Comparison of ENCODE assay signal across 8 cellular contexts in genomic region chr11:120337133-120337895, GRCh38. TPM values are rescaled to one million over a fixed set of nuclear protein-coding genes. Genes with fewer than 3 reads are reported as not detected.
DNase-seq lines count a peak whose midpoint lies in the region; ATAC-seq and TF ChIP-seq lines count a peak whose summit lies in the region.

No MANE protein-coding gene starts in this region.

- WGBS in right lobe of liver (ENCODE audit: insufficient coverage, low coverage, low lambda C conversion rate, missing lambda C conversion rate): 3% methylated on average over 17 of the region's 21 CpGs

- intact Hi-C loops in Right ventricle myocardium inferior (cut with DNase I): loop anchor here (2.0 to 10.0 kb wide), 4 partner anchors 40 to 617 kb away; no protein-coding TSS in a partner anchor
- intact Hi-C loops in cardiac septum (cut with DNase I): loop anchor here (1.0 to 5.0 kb wide), 4 partner anchors 64 to 210 kb away; no protein-coding TSS in a partner anchor
- intact Hi-C loops in right lobe of liver (cut with DNase I): no loop called here

- ATAC-seq in Right ventricle myocardium inferior (peak; percentile 11), right lobe of liver (peak; percentile 29 to 46 (median 42)), HG02840 (IDR thresholded peaks at IDR 0.05; ENCODE audit: low FRiP score, unreplicated experiment) (no peak)

- H3K4me1 ChIP-seq in SJSA1 (replicated peaks): peaks cover 19% of the 10 kb centered on the region
- H3K4me1 ChIP-seq in right lobe of liver: peaks cover 0 to 24% (median 4%) of the 10 kb centered on the region in 4 donors

- H3K27me3 ChIP-seq in SJSA1 (replicated peaks): no peaks in the 10 kb centered on the region
- no peaks in the 10 kb centered on the region for H3K27me3 ChIP-seq in right lobe of liver

- peak overlapping the region; percentile 83 for H3K27ac ChIP-seq in SJSA1
- H3K27ac ChIP-seq in right lobe of liver: peak overlapping the region; percentile 95 to 99 (median 97)
- peak overlapping the region; percentile 89 for H3K27ac ChIP-seq in temporal lobe (ENCODE audit: low read depth, low read length)

- TF ChIP-seq POLR2A in right lobe of liver (IDR thresholded peaks at IDR 0.05): no peak

- H3K9me3 ChIP-seq in SJSA1 (replicated peaks) (no peaks in the 10 kb centered on the region), right lobe of liver (no peaks in the 10 kb centered on the region)

- DNase-seq in Right ventricle myocardium inferior (ENCODE audit: missing footprints) (no peak), cardiac septum (ENCODE audit: low spot score) (no peak), SJSA1 (ENCODE audit: low read depth in 1 of 2, low spot score in 2 of 2) (no peak), choroid plexus epithelial cell (ENCODE audit: low read depth) (peak; percentile 39), right lobe of liver (peak; percentile 71 to 82 (median 73)), amniotic stem cell (lab: John Stamatoyannopoulos, UW) (no peak)

- H3K4me3 ChIP-seq in SJSA1: peak overlapping the region; percentile 95
- H3K4me3 ChIP-seq in choroid plexus epithelial cell (ENCODE audit: low read depth, low read length): peak overlapping the region; percentile 81
- H3K4me3 ChIP-seq in right lobe of liver: peak overlapping the region; percentile 77 to 87 (median 86)

- H3K36me3 ChIP-seq in SJSA1 (peaks cover 5% of the 10 kb centered on the region), right lobe of liver (no peaks in the 10 kb centered on the region)

- TF ChIP-seq CTCF in choroid plexus epithelial cell (conservative IDR thresholded peaks at IDR 0.05; ENCODE audit: low read depth, low read length): no peak
- no peak for TF ChIP-seq CTCF in right lobe of liver (IDR thresholded peaks at IDR 0.05)

RNA-seq across cellular contexts. Expression of gene ARHGEF12, which starts 1.1 kb away (rescaled TPM):
- total RNA-seq in Right ventricle myocardium inferior: 81.7 TPM
- 138 TPM for total RNA-seq in cardiac septum
- total RNA-seq in SJSA1 (2014; rRNA removed; shearing (Covaris generic)): 29.6 and 36.9 TPM in 2 replicates
- total RNA-seq in right lobe of liver: 100 to 1,000 TPM in 3 of 6 experiments, 10 to 100 TPM in 3; 75.1 to 113 (median 94.0) TPM
- total RNA-seq in temporal lobe: 180 TPM

RNA-seq across cellular contexts. Expression of gene TLCD5, which starts 12.2 kb away (rescaled TPM):
- 8.4 TPM for total RNA-seq in Right ventricle myocardium inferior
- 16.6 TPM for total RNA-seq in cardiac septum
- 2.6 and 4.6 TPM in 2 replicates for total RNA-seq in SJSA1 (2014; rRNA removed; shearing (Covaris generic))
- 1 to 10 TPM in 1 of 6 experiments, under 1 TPM in 5; 0.07 to 1.3 (median 0.38) TPM for total RNA-seq in right lobe of liver
- 17.0 TPM for total RNA-seq in temporal lobe

Comparison
In these comparisons a context has a peak if more than half of its experiments do, and no peak if none do; other contexts are left out.
1. DNase-seq: peak in choroid plexus epithelial cell (single experiment) and right lobe of liver (3 of 3); none in Right ventricle myocardium inferior (single experiment), cardiac septum (single experiment), SJSA1 (0 of 2) and amniotic stem cell (single experiment).
2. intact Hi-C loops: an anchor here in Right ventricle myocardium inferior (2.0 to 10.0 kb wide) and cardiac septum (1.0 to 5.0 kb wide); none called in right lobe of liver.
3. Peak in every context shown above with its lines, with median percentiles within 50 percentile points of each other: H3K27ac ChIP-seq and H3K4me3 ChIP-seq.